In the genomic region with DNA sequence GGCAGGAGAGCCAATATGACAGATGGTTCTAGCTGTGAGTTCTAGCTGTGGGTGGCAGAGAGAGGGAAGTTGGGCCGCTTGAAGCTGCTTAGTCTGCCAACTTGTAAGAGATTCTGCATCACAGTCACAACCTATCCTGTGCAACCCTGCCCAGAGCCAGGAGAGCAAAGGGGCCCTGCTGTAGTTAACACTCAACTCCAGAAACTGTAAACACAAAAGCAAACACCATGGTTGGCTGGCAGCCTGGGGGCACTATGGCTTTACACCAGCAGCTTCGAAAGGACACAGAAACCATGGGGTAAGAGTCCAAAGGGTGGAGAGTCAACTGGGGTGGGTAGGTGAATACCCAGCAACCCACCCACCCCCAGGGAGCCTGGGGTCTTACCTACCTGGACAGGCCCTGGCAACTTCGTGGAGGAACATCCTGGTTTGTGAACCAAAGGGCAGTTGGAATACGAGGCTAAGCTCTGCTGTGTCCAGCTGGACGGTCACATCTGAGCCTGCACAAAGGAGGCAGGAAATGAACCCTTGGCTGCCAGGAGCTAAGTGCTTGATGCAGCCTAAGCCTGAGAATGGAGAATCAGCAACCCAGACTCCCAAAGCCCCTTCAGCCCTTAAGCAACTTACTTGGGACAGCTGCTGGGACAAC, we compare ENCODE assay signal across 1 cellular context.
A peak's percentile ranks its signal among the peaks of the same experiment; 100 is the strongest.
TF ChIP-seq lines count a peak whose summit lies in the region.

No MANE protein-coding gene starts in this region.

TF ChIP-seq in HepG2, 621 proteins besides CTCF, POLR2A, EP300 and RAD21 (continues in another document):
- TF ChIP-seq, protein P1, sequence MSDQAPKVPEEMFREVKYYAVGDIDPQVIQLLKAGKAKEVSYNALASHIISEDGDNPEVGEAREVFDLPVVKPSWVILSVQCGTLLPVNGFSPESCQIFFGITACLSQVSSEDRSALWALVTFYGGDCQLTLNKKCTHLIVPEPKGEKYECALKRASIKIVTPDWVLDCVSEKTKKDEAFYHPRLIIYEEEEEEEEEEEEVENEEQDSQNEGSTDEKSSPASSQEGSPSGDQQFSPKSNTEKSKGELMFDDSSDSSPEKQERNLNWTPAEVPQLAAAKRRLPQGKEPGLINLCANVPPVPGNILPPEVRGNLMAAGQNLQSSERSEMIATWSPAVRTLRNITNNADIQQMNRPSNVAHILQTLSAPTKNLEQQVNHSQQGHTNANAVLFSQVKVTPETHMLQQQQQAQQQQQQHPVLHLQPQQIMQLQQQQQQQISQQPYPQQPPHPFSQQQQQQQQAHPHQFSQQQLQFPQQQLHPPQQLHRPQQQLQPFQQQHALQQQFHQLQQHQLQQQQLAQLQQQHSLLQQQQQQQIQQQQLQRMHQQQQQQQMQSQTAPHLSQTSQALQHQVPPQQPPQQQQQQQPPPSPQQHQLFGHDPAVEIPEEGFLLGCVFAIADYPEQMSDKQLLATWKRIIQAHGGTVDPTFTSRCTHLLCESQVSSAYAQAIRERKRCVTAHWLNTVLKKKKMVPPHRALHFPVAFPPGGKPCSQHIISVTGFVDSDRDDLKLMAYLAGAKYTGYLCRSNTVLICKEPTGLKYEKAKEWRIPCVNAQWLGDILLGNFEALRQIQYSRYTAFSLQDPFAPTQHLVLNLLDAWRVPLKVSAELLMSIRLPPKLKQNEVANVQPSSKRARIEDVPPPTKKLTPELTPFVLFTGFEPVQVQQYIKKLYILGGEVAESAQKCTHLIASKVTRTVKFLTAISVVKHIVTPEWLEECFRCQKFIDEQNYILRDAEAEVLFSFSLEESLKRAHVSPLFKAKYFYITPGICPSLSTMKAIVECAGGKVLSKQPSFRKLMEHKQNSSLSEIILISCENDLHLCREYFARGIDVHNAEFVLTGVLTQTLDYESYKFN (CRISPR knock-in tag; conservative IDR thresholded peaks at IDR 0.05), result peak; percentile 55
- TF ChIP-seq, protein P2, sequence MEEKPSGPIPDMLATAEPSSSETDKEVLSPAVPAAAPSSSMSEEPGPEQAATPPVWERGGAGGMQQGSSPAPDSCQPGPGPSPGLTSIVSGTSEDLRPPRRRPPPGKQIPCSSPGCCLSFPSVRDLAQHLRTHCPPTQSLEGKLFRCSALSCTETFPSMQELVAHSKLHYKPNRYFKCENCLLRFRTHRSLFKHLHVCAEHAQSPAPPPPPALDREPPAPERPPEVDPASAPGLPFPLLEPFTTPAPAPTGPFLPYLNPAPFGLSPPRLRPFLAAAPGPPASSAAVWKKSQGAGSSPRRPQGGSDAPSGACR (CRISPR knock-in tag; IDR thresholded peaks at IDR 0.05), result no peak
- TF ChIP-seq ZNF644 (CRISPR knock-in tag; IDR thresholded peaks at IDR 0.05; ENCODE audit: low read depth) (peak; percentile 61), TARDBP (CRISPR knock-in tag; IDR thresholded peaks at IDR 0.05) (peak; percentile 43; the same call in 1 of the 2 replicates), ZFP62 (CRISPR knock-in tag; IDR thresholded peaks at IDR 0.05) (no peak), ZSCAN21 (CRISPR knock-in tag; IDR thresholded peaks at IDR 0.05; ENCODE audit: borderline replicate concordance) (no peak), ZNF746 (CRISPR knock-in tag; IDR thresholded peaks at IDR 0.05) (no peak), TAF15 (IDR thresholded peaks at IDR 0.05; ENCODE audit: low read depth, low read length, poor library complexity, severe bottlenecking) (no peak), SALL1 (CRISPR knock-in tag; IDR thresholded peaks at IDR 0.05) (peak; percentile 45; the same call in 1 of the 2 replicates), SMYD3 (CRISPR knock-in tag; IDR thresholded peaks at IDR 0.05) (no peak), FOXP1 (IDR thresholded peaks at IDR 0.05) (no peak), FOXP1 (CRISPR knock-in tag; IDR thresholded peaks at IDR 0.05) (peak; percentile 88), FOXA3 (CRISPR knock-in tag; IDR thresholded peaks at IDR 0.05) (0 out of 2 replicates have a peak, but pooled peaks have one; percentile 13), MAZ (IDR thresholded peaks at IDR 0.05; ENCODE audit: borderline replicate concordance, low read depth, low read length) (no peak), MAZ (CRISPR knock-in tag; IDR thresholded peaks at IDR 0.05; ENCODE audit: low read depth) (0 out of 2 replicates have a peak, but pooled peaks have one; percentile 19), HNRNPL (IDR thresholded peaks at IDR 0.05; ENCODE audit: low read depth, low read length) (0 out of 2 replicates have a peak, but pooled peaks have one; percentile 59), HDAC1 (CRISPR knock-in tag; IDR thresholded peaks at IDR 0.05) (peak; percentile 37; the same call in 1 of the 2 replicates), PRMT3 (CRISPR knock-in tag; IDR thresholded peaks at IDR 0.05; ENCODE audit: borderline replicate concordance, low read depth) (no peak), SP5 (CRISPR knock-in tag; IDR thresholded peaks at IDR 0.05; ENCODE audit: borderline replicate concordance, low read depth) (no peak), TBX2 (CRISPR knock-in tag; IDR thresholded peaks at IDR 0.05; ENCODE audit: borderline replicate concordance) (peak; percentile 77; the same call in 1 of the 2 replicates), PHF20 (CRISPR knock-in tag; IDR thresholded peaks at IDR 0.05) (no peak), ZFP36L2 (CRISPR knock-in tag; IDR thresholded peaks at IDR 0.05) (no peak), ZBTB7A (CRISPR knock-in tag; IDR thresholded peaks at IDR 0.05) (0 out of 2 replicates have a peak, but pooled peaks have one; percentile 16), SRSF9 (IDR thresholded peaks at IDR 0.05; ENCODE audit: borderline replicate concordance, insufficient read depth, low read depth, low read length, poor library complexity, severe bottlenecking) (no peak), HMG20A (CRISPR knock-in tag; IDR thresholded peaks at IDR 0.05; ENCODE audit: borderline replicate concordance) (peak; percentile 24; the same call in 1 of the 2 replicates), SALL2 (CRISPR knock-in tag; IDR thresholded peaks at IDR 0.05) (no peak), ZNF136 (CRISPR knock-in tag; IDR thresholded peaks at IDR 0.05; ENCODE audit: low read depth) (peak; percentile 52; the same call in 1 of the 2 replicates), ZBTB20 (CRISPR knock-in tag; IDR thresholded peaks at IDR 0.05; ENCODE audit: borderline replicate concordance, low read depth) (peak; percentile 35; the same call in 1 of the 2 replicates), SP4 (CRISPR knock-in tag; IDR thresholded peaks at IDR 0.05) (0 out of 2 replicates have a peak, but pooled peaks have one; percentile 17), FOXA1 (IDR thresholded peaks at IDR 0.05) (no peak), FOXA1 (CRISPR knock-in tag; IDR thresholded peaks at IDR 0.05) (peak; percentile 39), ZNF432 (CRISPR knock-in tag; IDR thresholded peaks at IDR 0.05; ENCODE audit: borderline replicate concordance) (no peak), CREB1 (IDR thresholded peaks at IDR 0.05) (no peak), CREB1 (CRISPR knock-in tag; IDR thresholded peaks at IDR 0.05) (0 out of 2 replicates have a peak, but pooled peaks have one; percentile 11), ZSCAN31 (CRISPR knock-in tag; IDR thresholded peaks at IDR 0.05; ENCODE audit: low read depth) (0 out of 2 replicates have a peak, but pooled peaks have one; percentile 36), BORCS8-MEF2B (CRISPR knock-in tag; IDR thresholded peaks at IDR 0.05) (0 out of 2 replicates have a peak, but pooled peaks have one; percentile 41), ZNF121 (CRISPR knock-in tag; IDR thresholded peaks at IDR 0.05) (no peak), SOX6 (IDR thresholded peaks at IDR 0.05) (no peak), SOX6 (CRISPR knock-in tag; IDR thresholded peaks at IDR 0.05) (peak; percentile 51; the same call in 1 of the 2 replicates), ZNF230 (CRISPR knock-in tag; IDR thresholded peaks at IDR 0.05) (no peak)
- TF ChIP-seq, protein P3, sequence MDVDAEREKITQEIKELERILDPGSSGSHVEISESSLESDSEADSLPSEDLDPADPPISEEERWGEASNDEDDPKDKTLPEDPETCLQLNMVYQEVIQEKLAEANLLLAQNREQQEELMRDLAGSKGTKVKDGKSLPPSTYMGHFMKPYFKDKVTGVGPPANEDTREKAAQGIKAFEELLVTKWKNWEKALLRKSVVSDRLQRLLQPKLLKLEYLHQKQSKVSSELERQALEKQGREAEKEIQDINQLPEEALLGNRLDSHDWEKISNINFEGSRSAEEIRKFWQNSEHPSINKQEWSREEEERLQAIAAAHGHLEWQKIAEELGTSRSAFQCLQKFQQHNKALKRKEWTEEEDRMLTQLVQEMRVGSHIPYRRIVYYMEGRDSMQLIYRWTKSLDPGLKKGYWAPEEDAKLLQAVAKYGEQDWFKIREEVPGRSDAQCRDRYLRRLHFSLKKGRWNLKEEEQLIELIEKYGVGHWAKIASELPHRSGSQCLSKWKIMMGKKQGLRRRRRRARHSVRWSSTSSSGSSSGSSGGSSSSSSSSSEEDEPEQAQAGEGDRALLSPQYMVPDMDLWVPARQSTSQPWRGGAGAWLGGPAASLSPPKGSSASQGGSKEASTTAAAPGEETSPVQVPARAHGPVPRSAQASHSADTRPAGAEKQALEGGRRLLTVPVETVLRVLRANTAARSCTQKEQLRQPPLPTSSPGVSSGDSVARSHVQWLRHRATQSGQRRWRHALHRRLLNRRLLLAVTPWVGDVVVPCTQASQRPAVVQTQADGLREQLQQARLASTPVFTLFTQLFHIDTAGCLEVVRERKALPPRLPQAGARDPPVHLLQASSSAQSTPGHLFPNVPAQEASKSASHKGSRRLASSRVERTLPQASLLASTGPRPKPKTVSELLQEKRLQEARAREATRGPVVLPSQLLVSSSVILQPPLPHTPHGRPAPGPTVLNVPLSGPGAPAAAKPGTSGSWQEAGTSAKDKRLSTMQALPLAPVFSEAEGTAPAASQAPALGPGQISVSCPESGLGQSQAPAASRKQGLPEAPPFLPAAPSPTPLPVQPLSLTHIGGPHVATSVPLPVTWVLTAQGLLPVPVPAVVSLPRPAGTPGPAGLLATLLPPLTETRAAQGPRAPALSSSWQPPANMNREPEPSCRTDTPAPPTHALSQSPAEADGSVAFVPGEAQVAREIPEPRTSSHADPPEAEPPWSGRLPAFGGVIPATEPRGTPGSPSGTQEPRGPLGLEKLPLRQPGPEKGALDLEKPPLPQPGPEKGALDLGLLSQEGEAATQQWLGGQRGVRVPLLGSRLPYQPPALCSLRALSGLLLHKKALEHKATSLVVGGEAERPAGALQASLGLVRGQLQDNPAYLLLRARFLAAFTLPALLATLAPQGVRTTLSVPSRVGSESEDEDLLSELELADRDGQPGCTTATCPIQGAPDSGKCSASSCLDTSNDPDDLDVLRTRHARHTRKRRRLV (CRISPR knock-in tag; IDR thresholded peaks at IDR 0.05), result 0 out of 2 replicates have a peak, but pooled peaks have one; percentile 45
- TF ChIP-seq, protein P4, sequence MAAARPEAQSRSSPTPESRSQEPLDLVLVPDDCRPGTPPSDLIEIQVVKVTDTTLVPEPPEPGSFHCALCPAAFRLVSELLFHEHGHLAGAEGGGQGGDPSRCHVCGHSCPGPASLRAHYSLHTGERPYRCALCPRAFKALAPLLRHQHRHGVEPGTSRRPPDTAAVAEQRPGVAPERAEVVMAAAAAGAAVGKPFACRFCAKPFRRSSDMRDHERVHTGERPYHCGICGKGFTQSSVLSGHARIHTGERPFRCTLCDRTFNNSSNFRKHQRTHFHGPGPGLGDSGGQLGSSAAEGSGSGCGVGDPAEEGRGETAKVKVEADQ (CRISPR knock-in tag; IDR thresholded peaks at IDR 0.05; ENCODE audit: borderline replicate concordance), result no peak
- TF ChIP-seq, protein P5, sequence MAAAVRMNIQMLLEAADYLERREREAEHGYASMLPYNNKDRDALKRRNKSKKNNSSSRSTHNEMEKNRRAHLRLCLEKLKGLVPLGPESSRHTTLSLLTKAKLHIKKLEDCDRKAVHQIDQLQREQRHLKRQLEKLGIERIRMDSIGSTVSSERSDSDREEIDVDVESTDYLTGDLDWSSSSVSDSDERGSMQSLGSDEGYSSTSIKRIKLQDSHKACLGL (CRISPR knock-in tag; IDR thresholded peaks at IDR 0.05), result peak; percentile 49; the same call in 1 of the 2 replicates
- TF ChIP-seq, protein P6, sequence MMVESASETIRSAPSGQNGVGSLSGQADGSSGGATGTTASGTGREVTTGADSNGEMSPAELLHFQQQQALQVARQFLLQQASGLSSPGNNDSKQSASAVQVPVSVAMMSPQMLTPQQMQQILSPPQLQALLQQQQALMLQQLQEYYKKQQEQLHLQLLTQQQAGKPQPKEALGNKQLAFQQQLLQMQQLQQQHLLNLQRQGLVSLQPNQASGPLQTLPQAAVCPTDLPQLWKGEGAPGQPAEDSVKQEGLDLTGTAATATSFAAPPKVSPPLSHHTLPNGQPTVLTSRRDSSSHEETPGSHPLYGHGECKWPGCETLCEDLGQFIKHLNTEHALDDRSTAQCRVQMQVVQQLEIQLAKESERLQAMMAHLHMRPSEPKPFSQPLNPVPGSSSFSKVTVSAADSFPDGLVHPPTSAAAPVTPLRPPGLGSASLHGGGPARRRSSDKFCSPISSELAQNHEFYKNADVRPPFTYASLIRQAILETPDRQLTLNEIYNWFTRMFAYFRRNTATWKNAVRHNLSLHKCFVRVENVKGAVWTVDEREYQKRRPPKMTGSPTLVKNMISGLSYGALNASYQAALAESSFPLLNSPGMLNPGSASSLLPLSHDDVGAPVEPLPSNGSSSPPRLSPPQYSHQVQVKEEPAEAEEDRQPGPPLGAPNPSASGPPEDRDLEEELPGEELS (CRISPR knock-in tag; IDR thresholded peaks at IDR 0.05), result peak; percentile 79
- TF ChIP-seq, protein P7, sequence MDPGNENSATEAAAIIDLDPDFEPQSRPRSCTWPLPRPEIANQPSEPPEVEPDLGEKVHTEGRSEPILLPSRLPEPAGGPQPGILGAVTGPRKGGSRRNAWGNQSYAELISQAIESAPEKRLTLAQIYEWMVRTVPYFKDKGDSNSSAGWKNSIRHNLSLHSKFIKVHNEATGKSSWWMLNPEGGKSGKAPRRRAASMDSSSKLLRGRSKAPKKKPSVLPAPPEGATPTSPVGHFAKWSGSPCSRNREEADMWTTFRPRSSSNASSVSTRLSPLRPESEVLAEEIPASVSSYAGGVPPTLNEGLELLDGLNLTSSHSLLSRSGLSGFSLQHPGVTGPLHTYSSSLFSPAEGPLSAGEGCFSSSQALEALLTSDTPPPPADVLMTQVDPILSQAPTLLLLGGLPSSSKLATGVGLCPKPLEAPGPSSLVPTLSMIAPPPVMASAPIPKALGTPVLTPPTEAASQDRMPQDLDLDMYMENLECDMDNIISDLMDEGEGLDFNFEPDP (CRISPR knock-in tag; conservative IDR thresholded peaks at IDR 0.05), result no peak
- TF ChIP-seq, protein P8, sequence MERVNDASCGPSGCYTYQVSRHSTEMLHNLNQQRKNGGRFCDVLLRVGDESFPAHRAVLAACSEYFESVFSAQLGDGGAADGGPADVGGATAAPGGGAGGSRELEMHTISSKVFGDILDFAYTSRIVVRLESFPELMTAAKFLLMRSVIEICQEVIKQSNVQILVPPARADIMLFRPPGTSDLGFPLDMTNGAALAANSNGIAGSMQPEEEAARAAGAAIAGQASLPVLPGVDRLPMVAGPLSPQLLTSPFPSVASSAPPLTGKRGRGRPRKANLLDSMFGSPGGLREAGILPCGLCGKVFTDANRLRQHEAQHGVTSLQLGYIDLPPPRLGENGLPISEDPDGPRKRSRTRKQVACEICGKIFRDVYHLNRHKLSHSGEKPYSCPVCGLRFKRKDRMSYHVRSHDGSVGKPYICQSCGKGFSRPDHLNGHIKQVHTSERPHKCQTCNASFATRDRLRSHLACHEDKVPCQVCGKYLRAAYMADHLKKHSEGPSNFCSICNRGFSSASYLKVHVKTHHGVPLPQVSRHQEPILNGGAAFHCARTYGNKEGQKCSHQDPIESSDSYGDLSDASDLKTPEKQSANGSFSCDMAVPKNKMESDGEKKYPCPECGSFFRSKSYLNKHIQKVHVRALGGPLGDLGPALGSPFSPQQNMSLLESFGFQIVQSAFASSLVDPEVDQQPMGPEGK (CRISPR knock-in tag; IDR thresholded peaks at IDR 0.05), result peak; percentile 61
